Comparison of ENCODE assay signal across 26 cellular contexts in the genomic region with DNA sequence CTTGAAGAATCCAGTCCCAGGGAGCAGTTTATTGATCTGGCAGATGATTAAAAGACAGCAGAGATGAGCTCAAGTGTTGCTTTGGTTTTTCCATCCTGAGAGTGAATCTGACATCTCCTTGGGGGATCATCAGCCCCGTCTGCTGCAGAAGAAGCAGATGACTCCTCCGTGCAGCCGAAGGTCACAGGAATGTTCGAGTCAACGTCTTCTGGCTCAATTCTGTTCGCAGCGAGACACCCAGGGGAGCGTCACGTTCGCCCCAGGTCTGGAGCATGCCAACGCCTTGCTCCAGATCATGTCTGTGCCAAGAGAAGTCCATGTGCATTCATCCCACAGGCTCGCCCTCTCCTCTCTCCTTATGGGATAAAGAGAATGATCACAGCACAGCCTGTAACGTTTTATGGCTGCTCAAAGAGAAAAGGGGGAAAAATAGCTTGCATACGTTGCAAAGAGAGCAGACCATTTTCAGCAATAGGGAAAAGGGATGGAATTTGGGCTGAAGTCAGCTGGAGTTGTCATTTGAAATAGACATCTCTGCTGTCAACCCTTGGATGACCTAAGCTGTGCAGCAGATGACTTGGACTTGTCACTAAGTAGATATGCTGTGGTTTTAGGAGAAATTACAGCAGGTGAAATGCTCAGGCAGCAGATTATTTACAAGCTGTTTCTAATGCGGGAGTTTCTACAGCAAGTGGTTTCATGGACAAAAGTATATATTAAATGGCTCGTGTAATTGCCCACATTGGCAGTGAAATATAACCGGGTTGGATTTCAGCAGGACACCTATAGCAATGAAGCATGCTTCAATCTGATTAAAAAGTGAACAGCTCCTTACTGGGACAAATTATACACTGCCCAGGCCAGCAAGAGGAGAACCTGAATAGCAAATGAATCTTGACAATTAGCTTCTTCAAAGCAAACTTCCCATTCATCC. TPM values are rescaled to one million over a fixed set of nuclear protein-coding genes. Genes with fewer than 3 reads are reported as not detected.
DNase-seq lines count a peak whose midpoint lies in the region; ATAC-seq and TF ChIP-seq lines count a peak whose summit lies in the region.
"Had no signal": no experiment of that assay in that cellular context is flagged by ENCODE, and none has a peak within 500 bp of the region (broad histone marks: within the 10 kb centered on the region; RNA-seq: fewer than 3 reads in every experiment).

No MANE protein-coding gene starts in this region.

- H3K4me1 ChIP-seq in gastrocnemius medialis: peaks cover 15 to 17% of the 10 kb centered on the region in 2 donors
- H3K4me1 ChIP-seq: esophagus squamous epithelium, Peyer's patch had no signal

- ATAC-seq in gastrocnemius medialis (no peak), sciatic nerve (no peak), HG03442 (IDR thresholded peaks at IDR 0.05; ENCODE audit: unreplicated experiment) (no peak)
- ATAC-seq: natural killer cell; stimulated activated memory B cell treated with anti-CD40 and anti-IgM and Interleukin-4, amounts not matched to agents 10 μg/mL and 1 μg/mL and 100 μg/mL, for 72 hours had no signal

- no peaks in the 10 kb centered on the region for H3K9me3 ChIP-seq in gastrocnemius medialis
- H3K9me3 ChIP-seq: esophagus squamous epithelium, Peyer's patch, tibial artery had no signal

- no peaks in the 10 kb centered on the region for H3K27me3 ChIP-seq in gastrocnemius medialis
- H3K27me3 ChIP-seq: Peyer's patch had no signal

- intact Hi-C loops in gastrocnemius medialis (cut with DNase I; ENCODE audit: low total_unique reads): no loop called here
- intact Hi-C loops in sciatic nerve (cut with DNase I): no loop called here

- H3K27ac ChIP-seq in gastrocnemius medialis: no peak overlapping the region
- H3K27ac ChIP-seq: 22Rv1, esophagus squamous epithelium, Peyer's patch, tibial artery had no signal

- in situ Hi-C loops in gastrocnemius medialis (cut with MboI; ENCODE audit: low sequenced_read_pairs in 4 of 4): no loop called here

- no peaks in the 10 kb centered on the region for H3K36me3 ChIP-seq in gastrocnemius medialis
- H3K36me3 ChIP-seq: esophagus squamous epithelium, Peyer's patch, tibial artery had no signal

- no peak for TF ChIP-seq POLR2A in gastrocnemius medialis (IDR thresholded peaks at IDR 0.05)

- DNase-seq in NCI-H1417 (lab: John Stamatoyannopoulos, UW) (peak in 2 of 3 experiments; percentile 10 to 24), NCI-H1417 treated with DMSO at 0.1 percent for 48 hours (lab: John Stamatoyannopoulos, UW) (no peak), OCI-M1 (lab: John Stamatoyannopoulos, UW) (peak; percentile 27), glutamatergic neuron (peak; percentile 71), gastrocnemius medialis (peak; percentile 11 to 43), sciatic nerve (ENCODE audit: low spot score) (no peak), NCI-H1092 (lab: John Stamatoyannopoulos, UW) (no peak)
- DNase-seq: activated CD4-positive, alpha-beta T cell treated with anti-CD3 and anti-CD28 coated beads for 4 hours; activated CD8-positive, alpha-beta memory T cell treated with anti-CD3 and anti-CD28 coated beads, Interleukin-2, amount 50 U/mL, for 4 hours; activated effector memory CD4-positive, alpha-beta T cell treated with anti-CD3 and anti-CD28 coated beads, Interleukin-2, amount 50 U/mL, for 16 hours; amniotic stem cell; effector CD8-positive, alpha-beta T cell; esophagus squamous epithelium; head of caudate nucleus; MM.1S; natural killer cell; NCI-H2081; NCI-H774; Peyer's patch; stimulated activated CD4-positive, alpha-beta T cell treated with anti-CD3 and anti-CD28 coated beads, Interleukin-15, amount 100 ng/mL, for 24 hours had no signal

- H3K9me3 Mint-ChIP-seq in glutamatergic neuron (ENCODE audit: unreplicated experiment): peaks cover 16% of the 10 kb centered on the region
- H3K9me3 Mint-ChIP-seq: natural killer cell had no signal

- H3K4me1 Mint-ChIP-seq in glutamatergic neuron (ENCODE audit: low read depth, unreplicated experiment): peaks cover 25% of the 10 kb centered on the region
- H3K4me1 Mint-ChIP-seq: natural killer cell; stimulated activated memory B cell treated with anti-CD40 and anti-IgM and Interleukin-4, amounts not matched to agents 10 μg/mL and 1 μg/mL and 100 μg/mL, for 72 hours had no signal

- TF ChIP-seq CTCF in glutamatergic neuron (IDR thresholded peaks at IDR 0.05; ENCODE audit: partially characterized antibody, unreplicated experiment) (no peak), gastrocnemius medialis (IDR thresholded peaks at IDR 0.05 in 4 of 5, conservative IDR thresholded peaks at IDR 0.05 in 1 of 5) (no peak)

- H3K4me3 ChIP-seq in gastrocnemius medialis: no peak overlapping the region
- H3K4me3 ChIP-seq: esophagus squamous epithelium, lung, Peyer's patch, tibial artery had no signal

- peaks cover 13% of the 10 kb centered on the region for H3K27me3 Mint-ChIP-seq in glutamatergic neuron (ENCODE audit: unreplicated experiment)
- H3K27me3 Mint-ChIP-seq: stimulated activated memory B cell treated with anti-CD40 and anti-IgM and Interleukin-4, amounts not matched to agents 10 μg/mL and 1 μg/mL and 100 μg/mL, for 72 hours had no signal

- H3K4me3 Mint-ChIP-seq in glutamatergic neuron (ENCODE audit: unreplicated experiment): peak overlapping the region; percentile 31
- H3K4me3 Mint-ChIP-seq: natural killer cell; stimulated activated memory B cell treated with anti-CD40 and anti-IgM and Interleukin-4, amounts not matched to agents 10 μg/mL and 1 μg/mL and 100 μg/mL, for 72 hours had no signal

- peak overlapping the region; percentile 75 for H3K27ac Mint-ChIP-seq in glutamatergic neuron (ENCODE audit: unreplicated experiment)
- H3K27ac Mint-ChIP-seq: CD14-positive monocyte; natural killer cell; stimulated activated memory B cell treated with anti-CD40 and anti-IgM and Interleukin-4, amounts not matched to agents 10 μg/mL and 1 μg/mL and 100 μg/mL, for 72 hours had no signal

- H3K36me3 Mint-ChIP-seq in glutamatergic neuron (ENCODE audit: unreplicated experiment): no peaks in the 10 kb centered on the region
- H3K36me3 Mint-ChIP-seq: CD14-positive monocyte; natural killer cell; stimulated activated memory B cell treated with anti-CD40 and anti-IgM and Interleukin-4, amounts not matched to agents 10 μg/mL and 1 μg/mL and 100 μg/mL, for 72 hours had no signal

RNA-seq across cellular contexts. Expression of a gene that starts 35.5 kb away (rescaled TPM):
- not detected for total RNA-seq in glutamatergic neuron (ENCODE audit: unreplicated experiment)
- not detected for total RNA-seq in gastrocnemius medialis
- not detected for total RNA-seq in sciatic nerve
- total RNA-seq: esophagus squamous epithelium, lung, natural killer cell, Peyer's patch had no signal

Comparison
In these comparisons a context has a peak if more than half of its experiments do, and no peak if none do; other contexts are left out.
1. DNase-seq: peak in NCI-H1417 (2 of 3), OCI-M1 (single experiment), glutamatergic neuron (single experiment) and gastrocnemius medialis (2 of 2); none in NCI-H1417 treated with DMSO at 0.1 percent for 48 hours (single experiment), sciatic nerve (single experiment) and NCI-H1092 (single experiment).